In the genomic region with DNA sequence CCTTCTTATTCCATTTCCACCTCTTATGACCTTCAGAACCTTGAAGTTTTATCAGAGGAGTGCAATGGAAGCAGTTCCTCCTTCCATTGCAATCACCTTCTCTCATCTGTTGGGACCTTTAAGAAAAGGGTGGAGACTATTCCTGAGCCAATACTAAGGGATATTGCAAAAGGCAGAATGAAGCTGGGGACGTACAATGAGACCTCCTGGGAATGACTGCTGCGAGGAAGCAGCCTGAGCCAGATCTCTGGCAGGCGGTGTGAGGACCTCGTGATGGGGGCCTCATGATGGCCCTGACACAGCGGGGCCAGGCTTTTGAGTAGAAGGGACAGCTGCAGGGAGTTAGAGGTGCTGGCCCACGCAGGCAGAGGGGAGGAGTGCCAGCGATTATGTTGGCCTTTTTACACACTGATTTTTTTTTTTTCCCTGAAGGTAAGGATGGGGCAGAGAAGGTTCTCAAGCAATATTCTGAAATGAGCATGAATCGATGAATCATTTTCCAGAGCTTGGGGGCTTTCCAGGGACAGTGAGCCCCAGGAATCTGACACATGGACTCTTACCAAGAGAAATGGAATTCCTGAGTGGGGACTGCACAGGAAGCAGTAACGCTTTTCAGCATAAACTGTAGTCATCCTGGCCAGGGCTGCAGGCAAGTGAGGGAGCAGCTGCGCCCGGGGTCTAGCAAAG, we compare ENCODE assay signal across 1 cellular context.
TF ChIP-seq lines count a peak whose summit lies in the region.

No MANE protein-coding gene starts in this region.

TF ChIP-seq in K562, 482 proteins besides CTCF, POLR2A, EP300 and RAD21 (continued from another document and continues in another):
- TF ChIP-seq, protein P1, sequence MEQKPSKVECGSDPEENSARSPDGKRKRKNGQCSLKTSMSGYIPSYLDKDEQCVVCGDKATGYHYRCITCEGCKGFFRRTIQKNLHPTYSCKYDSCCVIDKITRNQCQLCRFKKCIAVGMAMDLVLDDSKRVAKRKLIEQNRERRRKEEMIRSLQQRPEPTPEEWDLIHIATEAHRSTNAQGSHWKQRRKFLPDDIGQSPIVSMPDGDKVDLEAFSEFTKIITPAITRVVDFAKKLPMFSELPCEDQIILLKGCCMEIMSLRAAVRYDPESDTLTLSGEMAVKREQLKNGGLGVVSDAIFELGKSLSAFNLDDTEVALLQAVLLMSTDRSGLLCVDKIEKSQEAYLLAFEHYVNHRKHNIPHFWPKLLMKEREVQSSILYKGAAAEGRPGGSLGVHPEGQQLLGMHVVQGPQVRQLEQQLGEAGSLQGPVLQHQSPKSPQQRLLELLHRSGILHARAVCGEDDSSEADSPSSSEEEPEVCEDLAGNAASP (IDR thresholded peaks at IDR 0.05), result no peak
- TF ChIP-seq, protein P2, sequence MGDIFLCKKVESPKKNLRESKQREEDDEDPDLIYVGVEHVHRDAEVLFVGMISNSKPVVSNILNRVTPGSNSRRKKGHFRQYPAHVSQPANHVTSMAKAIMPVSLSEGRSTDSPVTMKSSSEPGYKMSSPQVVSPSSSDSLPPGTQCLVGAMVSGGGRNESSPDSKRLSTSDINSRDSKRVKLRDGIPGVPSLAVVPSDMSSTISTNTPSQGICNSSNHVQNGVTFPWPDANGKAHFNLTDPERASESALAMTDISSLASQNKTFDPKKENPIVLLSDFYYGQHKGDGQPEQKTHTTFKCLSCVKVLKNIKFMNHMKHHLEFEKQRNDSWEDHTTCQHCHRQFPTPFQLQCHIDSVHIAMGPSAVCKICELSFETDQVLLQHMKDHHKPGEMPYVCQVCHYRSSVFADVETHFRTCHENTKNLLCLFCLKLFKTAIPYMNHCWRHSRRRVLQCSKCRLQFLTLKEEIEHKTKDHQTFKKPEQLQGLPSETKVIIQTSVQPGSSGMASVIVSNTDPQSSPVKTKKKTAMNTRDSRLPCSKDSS (IDR thresholded peaks at IDR 0.05; ENCODE audit: low read depth, partially characterized antibody), result no peak
- TF ChIP-seq ATF7 (IDR thresholded peaks at IDR 0.05) (peak; percentile 8; the same call in 1 of the 2 replicates), CBX2 (IDR thresholded peaks at IDR 0.05; ENCODE audit: insufficient read depth, low read length, poor library complexity, severe bottlenecking) (no peak), ZNF311 (CRISPR knock-in tag; IDR thresholded peaks at IDR 0.05) (no peak), PCBP2 (IDR thresholded peaks at IDR 0.05; ENCODE audit: low read depth, low read length, poor library complexity, severe bottlenecking) (no peak), TSC22D4 (tag; IDR thresholded peaks at IDR 0.05) (no peak), CEBPB (tag; IDR thresholded peaks at IDR 0.05) (peak; percentile 80), CREM (IDR thresholded peaks at IDR 0.05; ENCODE audit: low read depth) (no peak), TBL1XR1 (IDR thresholded peaks at IDR 0.05; ENCODE audit: low read length in 2 of 2) (no peak), KDM2B (CRISPR knock-in tag; IDR thresholded peaks at IDR 0.05) (no peak), HNRNPL (IDR thresholded peaks at IDR 0.05; ENCODE audit: low read depth, low read length) (no peak), ZNF77 (CRISPR knock-in tag; IDR thresholded peaks at IDR 0.05) (no peak), MCM2 (IDR thresholded peaks at IDR 0.05; ENCODE audit: low read depth) (no peak), ZNF778 (CRISPR knock-in tag; IDR thresholded peaks at IDR 0.05) (no peak), ZNF589 (CRISPR knock-in tag; IDR thresholded peaks at IDR 0.05; ENCODE audit: low read depth) (no peak), HNRNPUL1 (IDR thresholded peaks at IDR 0.05; ENCODE audit: low read length) (no peak), CBFA2T3 (IDR thresholded peaks at IDR 0.05) (peak; percentile 68), NFE2L1 (tag; IDR thresholded peaks at IDR 0.05; ENCODE audit: borderline replicate concordance, low read depth) (no peak), ZNF274 (IDR thresholded peaks at IDR 0.05; ENCODE audit: borderline replicate concordance, low read depth, low read length) (no peak), GTF2A2 (tag; IDR thresholded peaks at IDR 0.05) (no peak), SIN3A (IDR thresholded peaks at IDR 0.05; ENCODE audit: borderline replicate concordance in 2 of 2, control insufficient read depth in 1 of 2, low read depth in 2 of 2, low read length in 2 of 2) (no peak), GATAD2A (IDR thresholded peaks at IDR 0.05) (no peak), HSF4 (CRISPR knock-in tag; IDR thresholded peaks at IDR 0.05; ENCODE audit: borderline replicate concordance) (no peak), POLR2G (IDR thresholded peaks at IDR 0.05; ENCODE audit: low read depth, low read length) (0 out of 2 replicates have a peak, but pooled peaks have one; percentile 32), KLF1 (tag; IDR thresholded peaks at IDR 0.05) (no peak), CC2D1A (IDR thresholded peaks at IDR 0.05) (no peak), L3MBTL2 (IDR thresholded peaks at IDR 0.05) (peak; percentile 91), ZNF354B (CRISPR knock-in tag; IDR thresholded peaks at IDR 0.05) (no peak), ZNF408 (CRISPR knock-in tag; IDR thresholded peaks at IDR 0.05; ENCODE audit: low read depth) (no peak), FOXM1 (IDR thresholded peaks at IDR 0.05; ENCODE audit: low read depth) (peak; percentile 13; the same call in 1 of the 2 replicates), FOXM1 (CRISPR knock-in tag; IDR thresholded peaks at IDR 0.05; ENCODE audit: low read depth) (no peak), ZNF699 (CRISPR knock-in tag; IDR thresholded peaks at IDR 0.05; ENCODE audit: insufficient replicate concordance) (no peak)
- TF ChIP-seq, protein P3, sequence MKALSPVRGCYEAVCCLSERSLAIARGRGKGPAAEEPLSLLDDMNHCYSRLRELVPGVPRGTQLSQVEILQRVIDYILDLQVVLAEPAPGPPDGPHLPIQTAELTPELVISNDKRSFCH (CRISPR knock-in tag; IDR thresholded peaks at IDR 0.05), result no peak
- TF ChIP-seq, protein P3 (tag; IDR thresholded peaks at IDR 0.05), result peak; percentile 87
- TF ChIP-seq, protein P4, sequence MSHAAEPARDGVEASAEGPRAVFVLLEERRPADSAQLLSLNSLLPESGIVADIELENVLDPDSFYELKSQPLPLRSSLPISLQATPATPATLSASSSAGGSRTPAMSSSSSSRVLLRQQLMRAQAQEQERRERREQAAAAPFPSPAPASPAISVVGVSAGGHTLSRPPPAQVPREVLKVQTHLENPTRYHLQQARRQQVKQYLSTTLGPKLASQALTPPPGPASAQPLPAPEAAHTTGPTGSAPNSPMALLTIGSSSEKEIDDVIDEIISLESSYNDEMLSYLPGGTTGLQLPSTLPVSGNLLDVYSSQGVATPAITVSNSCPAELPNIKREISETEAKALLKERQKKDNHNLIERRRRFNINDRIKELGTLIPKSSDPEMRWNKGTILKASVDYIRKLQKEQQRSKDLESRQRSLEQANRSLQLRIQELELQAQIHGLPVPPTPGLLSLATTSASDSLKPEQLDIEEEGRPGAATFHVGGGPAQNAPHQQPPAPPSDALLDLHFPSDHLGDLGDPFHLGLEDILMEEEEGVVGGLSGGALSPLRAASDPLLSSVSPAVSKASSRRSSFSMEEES (CRISPR knock-in tag; IDR thresholded peaks at IDR 0.05), result no peak
- TF ChIP-seq, protein P5, sequence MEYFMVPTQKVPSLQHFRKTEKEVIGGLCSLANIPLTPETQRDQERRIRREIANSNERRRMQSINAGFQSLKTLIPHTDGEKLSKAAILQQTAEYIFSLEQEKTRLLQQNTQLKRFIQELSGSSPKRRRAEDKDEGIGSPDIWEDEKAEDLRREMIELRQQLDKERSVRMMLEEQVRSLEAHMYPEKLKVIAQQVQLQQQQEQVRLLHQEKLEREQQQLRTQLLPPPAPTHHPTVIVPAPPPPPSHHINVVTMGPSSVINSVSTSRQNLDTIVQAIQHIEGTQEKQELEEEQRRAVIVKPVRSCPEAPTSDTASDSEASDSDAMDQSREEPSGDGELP (CRISPR knock-in tag; IDR thresholded peaks at IDR 0.05; ENCODE audit: borderline replicate concordance), result peak; percentile 53; the same call in 1 of the 2 replicates
- TF ChIP-seq, protein P6, sequence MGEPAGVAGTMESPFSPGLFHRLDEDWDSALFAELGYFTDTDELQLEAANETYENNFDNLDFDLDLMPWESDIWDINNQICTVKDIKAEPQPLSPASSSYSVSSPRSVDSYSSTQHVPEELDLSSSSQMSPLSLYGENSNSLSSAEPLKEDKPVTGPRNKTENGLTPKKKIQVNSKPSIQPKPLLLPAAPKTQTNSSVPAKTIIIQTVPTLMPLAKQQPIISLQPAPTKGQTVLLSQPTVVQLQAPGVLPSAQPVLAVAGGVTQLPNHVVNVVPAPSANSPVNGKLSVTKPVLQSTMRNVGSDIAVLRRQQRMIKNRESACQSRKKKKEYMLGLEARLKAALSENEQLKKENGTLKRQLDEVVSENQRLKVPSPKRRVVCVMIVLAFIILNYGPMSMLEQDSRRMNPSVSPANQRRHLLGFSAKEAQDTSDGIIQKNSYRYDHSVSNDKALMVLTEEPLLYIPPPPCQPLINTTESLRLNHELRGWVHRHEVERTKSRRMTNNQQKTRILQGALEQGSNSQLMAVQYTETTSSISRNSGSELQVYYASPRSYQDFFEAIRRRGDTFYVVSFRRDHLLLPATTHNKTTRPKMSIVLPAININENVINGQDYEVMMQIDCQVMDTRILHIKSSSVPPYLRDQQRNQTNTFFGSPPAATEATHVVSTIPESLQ (CRISPR knock-in tag; IDR thresholded peaks at IDR 0.05), result no peak
- TF ChIP-seq, protein P7, sequence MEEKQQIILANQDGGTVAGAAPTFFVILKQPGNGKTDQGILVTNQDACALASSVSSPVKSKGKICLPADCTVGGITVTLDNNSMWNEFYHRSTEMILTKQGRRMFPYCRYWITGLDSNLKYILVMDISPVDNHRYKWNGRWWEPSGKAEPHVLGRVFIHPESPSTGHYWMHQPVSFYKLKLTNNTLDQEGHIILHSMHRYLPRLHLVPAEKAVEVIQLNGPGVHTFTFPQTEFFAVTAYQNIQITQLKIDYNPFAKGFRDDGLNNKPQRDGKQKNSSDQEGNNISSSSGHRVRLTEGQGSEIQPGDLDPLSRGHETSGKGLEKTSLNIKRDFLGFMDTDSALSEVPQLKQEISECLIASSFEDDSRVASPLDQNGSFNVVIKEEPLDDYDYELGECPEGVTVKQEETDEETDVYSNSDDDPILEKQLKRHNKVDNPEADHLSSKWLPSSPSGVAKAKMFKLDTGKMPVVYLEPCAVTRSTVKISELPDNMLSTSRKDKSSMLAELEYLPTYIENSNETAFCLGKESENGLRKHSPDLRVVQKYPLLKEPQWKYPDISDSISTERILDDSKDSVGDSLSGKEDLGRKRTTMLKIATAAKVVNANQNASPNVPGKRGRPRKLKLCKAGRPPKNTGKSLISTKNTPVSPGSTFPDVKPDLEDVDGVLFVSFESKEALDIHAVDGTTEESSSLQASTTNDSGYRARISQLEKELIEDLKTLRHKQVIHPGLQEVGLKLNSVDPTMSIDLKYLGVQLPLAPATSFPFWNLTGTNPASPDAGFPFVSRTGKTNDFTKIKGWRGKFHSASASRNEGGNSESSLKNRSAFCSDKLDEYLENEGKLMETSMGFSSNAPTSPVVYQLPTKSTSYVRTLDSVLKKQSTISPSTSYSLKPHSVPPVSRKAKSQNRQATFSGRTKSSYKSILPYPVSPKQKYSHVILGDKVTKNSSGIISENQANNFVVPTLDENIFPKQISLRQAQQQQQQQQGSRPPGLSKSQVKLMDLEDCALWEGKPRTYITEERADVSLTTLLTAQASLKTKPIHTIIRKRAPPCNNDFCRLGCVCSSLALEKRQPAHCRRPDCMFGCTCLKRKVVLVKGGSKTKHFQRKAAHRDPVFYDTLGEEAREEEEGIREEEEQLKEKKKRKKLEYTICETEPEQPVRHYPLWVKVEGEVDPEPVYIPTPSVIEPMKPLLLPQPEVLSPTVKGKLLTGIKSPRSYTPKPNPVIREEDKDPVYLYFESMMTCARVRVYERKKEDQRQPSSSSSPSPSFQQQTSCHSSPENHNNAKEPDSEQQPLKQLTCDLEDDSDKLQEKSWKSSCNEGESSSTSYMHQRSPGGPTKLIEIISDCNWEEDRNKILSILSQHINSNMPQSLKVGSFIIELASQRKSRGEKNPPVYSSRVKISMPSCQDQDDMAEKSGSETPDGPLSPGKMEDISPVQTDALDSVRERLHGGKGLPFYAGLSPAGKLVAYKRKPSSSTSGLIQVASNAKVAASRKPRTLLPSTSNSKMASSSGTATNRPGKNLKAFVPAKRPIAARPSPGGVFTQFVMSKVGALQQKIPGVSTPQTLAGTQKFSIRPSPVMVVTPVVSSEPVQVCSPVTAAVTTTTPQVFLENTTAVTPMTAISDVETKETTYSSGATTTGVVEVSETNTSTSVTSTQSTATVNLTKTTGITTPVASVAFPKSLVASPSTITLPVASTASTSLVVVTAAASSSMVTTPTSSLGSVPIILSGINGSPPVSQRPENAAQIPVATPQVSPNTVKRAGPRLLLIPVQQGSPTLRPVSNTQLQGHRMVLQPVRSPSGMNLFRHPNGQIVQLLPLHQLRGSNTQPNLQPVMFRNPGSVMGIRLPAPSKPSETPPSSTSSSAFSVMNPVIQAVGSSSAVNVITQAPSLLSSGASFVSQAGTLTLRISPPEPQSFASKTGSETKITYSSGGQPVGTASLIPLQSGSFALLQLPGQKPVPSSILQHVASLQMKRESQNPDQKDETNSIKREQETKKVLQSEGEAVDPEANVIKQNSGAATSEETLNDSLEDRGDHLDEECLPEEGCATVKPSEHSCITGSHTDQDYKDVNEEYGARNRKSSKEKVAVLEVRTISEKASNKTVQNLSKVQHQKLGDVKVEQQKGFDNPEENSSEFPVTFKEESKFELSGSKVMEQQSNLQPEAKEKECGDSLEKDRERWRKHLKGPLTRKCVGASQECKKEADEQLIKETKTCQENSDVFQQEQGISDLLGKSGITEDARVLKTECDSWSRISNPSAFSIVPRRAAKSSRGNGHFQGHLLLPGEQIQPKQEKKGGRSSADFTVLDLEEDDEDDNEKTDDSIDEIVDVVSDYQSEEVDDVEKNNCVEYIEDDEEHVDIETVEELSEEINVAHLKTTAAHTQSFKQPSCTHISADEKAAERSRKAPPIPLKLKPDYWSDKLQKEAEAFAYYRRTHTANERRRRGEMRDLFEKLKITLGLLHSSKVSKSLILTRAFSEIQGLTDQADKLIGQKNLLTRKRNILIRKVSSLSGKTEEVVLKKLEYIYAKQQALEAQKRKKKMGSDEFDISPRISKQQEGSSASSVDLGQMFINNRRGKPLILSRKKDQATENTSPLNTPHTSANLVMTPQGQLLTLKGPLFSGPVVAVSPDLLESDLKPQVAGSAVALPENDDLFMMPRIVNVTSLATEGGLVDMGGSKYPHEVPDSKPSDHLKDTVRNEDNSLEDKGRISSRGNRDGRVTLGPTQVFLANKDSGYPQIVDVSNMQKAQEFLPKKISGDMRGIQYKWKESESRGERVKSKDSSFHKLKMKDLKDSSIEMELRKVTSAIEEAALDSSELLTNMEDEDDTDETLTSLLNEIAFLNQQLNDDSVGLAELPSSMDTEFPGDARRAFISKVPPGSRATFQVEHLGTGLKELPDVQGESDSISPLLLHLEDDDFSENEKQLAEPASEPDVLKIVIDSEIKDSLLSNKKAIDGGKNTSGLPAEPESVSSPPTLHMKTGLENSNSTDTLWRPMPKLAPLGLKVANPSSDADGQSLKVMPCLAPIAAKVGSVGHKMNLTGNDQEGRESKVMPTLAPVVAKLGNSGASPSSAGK (IDR thresholded peaks at IDR 0.05), result peak; percentile 80
- TF ChIP-seq, protein P8, sequence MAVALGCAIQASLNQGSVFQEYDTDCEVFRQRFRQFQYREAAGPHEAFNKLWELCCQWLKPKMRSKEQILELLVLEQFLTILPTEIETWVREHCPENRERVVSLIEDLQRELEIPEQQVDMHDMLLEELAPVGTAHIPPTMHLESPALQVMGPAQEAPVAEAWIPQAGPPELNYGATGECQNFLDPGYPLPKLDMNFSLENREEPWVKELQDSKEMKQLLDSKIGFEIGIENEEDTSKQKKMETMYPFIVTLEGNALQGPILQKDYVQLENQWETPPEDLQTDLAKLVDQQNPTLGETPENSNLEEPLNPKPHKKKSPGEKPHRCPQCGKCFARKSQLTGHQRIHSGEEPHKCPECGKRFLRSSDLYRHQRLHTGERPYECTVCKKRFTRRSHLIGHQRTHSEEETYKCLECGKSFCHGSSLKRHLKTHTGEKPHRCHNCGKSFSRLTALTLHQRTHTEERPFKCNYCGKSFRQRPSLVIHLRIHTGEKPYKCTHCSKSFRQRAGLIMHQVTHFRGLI (CRISPR knock-in tag; IDR thresholded peaks at IDR 0.05), result no peak
